20 cellular contexts compared by ENCODE assay signal in the genomic region with DNA sequence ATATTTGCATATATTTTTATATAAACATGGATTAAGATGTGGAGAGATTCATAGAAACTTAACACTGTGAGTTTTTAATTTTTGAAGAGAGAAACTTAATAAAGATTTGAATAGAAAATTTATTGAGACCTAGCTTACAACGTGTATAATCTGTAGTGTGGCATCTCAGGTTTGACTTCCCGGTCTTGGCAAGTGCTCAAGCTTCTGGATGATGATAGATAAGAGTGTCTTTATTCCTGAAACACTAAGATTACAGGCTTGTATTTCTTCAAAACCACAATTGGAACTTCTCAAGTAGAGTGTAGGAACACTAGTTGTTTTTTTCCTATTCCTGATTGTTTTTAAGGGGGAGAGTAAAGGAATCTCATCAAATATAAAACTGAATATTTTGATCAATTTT.
"Had no signal": no experiment of that assay in that cellular context is flagged by ENCODE, and none has a peak within 500 bp of the region (broad histone marks: within the 10 kb centered on the region; RNA-seq: fewer than 3 reads in every experiment).

No MANE protein-coding gene starts in this region.

- H3K4me3 ChIP-seq: esophagus squamous epithelium, gastroesophageal sphincter, hepatocyte, pancreas, smooth muscle cell had no signal

- H3K4me3 Mint-ChIP-seq: naive B cell, nephron, type B pancreatic cell had no signal

- H3K4me1 Mint-ChIP-seq: nephron had no signal

- DNase-seq: effector memory CD4-positive, alpha-beta T cell; esophagus squamous epithelium; foreskin fibroblast; glutamatergic neuron; kidney; left cardiac atrium; left ventricle myocardium superior; mesendoderm; naive B cell; occipital lobe; pancreas; right cardiac atrium; stimulated activated CD4-positive, alpha-beta T cell treated with anti-CD3 and anti-CD28 coated beads, Interleukin-2, amount 100 ng/mL, for 48 hours; stimulated activated naive CD4-positive, alpha-beta T cell treated with Interleukin-2 at 50 U/mL for 16 hours had no signal

- H3K36me3 Mint-ChIP-seq: naive B cell, type B pancreatic cell had no signal

- H3K27ac Mint-ChIP-seq: naive B cell, nephron, progenitor cell of endocrine pancreas, type B pancreatic cell had no signal

- H3K9me3 Mint-ChIP-seq: type B pancreatic cell had no signal
